In the genomic region with DNA sequence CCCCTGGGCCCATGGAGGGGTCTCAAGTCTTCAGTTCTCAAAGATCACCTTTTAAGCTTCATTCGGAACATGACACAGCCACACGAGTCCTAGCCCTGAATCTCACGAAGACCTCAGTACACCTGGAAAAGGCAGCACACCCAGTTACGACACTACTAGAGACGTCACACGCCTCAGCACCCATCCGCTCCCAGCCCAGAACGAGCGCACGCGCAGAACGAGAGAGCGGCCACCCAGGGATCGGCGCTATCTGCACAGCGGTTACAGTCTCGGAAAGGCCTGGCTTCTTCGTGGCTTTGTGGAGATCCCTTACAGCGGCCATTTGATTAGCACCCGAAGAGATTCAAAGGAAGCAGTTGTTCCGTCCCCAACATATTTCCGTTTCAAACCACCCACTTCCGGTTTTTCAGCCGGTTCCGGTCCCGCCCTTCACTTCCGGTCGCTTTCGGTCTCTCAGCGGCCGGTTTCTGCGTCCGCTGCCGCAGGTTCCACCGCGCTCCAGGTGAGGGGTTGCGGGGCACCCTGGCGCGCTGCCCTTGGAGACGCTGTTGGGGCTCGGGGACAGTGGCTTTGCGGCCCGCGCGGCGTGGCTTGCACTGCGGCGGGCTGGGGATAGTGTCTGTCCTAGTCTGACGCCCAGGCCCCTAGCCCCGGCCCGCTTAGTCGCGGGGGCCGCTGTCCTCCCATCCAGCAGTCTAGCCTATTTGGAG, we compare ENCODE assay signal across 1 cellular context.
TF ChIP-seq lines count a peak whose summit lies in the region.

A gene with protein sequence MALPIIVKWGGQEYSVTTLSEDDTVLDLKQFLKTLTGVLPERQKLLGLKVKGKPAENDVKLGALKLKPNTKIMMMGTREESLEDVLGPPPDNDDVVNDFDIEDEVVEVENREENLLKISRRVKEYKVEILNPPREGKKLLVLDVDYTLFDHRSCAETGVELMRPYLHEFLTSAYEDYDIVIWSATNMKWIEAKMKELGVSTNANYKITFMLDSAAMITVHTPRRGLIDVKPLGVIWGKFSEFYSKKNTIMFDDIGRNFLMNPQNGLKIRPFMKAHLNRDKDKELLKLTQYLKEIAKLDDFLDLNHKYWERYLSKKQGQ (plus strand): TSS at position 432 of the 710 bp plus-strand sequence. CDS start 5,626 bp downstream, outside the sequence.

TF ChIP-seq in HCT116, 20 proteins besides CTCF, POLR2A, EP300 and RAD21 (continued from another document):
- TF ChIP-seq, protein P1, sequence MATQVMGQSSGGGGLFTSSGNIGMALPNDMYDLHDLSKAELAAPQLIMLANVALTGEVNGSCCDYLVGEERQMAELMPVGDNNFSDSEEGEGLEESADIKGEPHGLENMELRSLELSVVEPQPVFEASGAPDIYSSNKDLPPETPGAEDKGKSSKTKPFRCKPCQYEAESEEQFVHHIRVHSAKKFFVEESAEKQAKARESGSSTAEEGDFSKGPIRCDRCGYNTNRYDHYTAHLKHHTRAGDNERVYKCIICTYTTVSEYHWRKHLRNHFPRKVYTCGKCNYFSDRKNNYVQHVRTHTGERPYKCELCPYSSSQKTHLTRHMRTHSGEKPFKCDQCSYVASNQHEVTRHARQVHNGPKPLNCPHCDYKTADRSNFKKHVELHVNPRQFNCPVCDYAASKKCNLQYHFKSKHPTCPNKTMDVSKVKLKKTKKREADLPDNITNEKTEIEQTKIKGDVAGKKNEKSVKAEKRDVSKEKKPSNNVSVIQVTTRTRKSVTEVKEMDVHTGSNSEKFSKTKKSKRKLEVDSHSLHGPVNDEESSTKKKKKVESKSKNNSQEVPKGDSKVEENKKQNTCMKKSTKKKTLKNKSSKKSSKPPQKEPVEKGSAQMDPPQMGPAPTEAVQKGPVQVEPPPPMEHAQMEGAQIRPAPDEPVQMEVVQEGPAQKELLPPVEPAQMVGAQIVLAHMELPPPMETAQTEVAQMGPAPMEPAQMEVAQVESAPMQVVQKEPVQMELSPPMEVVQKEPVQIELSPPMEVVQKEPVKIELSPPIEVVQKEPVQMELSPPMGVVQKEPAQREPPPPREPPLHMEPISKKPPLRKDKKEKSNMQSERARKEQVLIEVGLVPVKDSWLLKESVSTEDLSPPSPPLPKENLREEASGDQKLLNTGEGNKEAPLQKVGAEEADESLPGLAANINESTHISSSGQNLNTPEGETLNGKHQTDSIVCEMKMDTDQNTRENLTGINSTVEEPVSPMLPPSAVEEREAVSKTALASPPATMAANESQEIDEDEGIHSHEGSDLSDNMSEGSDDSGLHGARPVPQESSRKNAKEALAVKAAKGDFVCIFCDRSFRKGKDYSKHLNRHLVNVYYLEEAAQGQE (IDR thresholded peaks at IDR 0.05; ENCODE audit: low read depth), result no peak
- TF ChIP-seq ZNF274 (IDR thresholded peaks at IDR 0.05; ENCODE audit: low read depth, low read length) (no peak), TCF7L2 (IDR thresholded peaks at IDR 0.05; ENCODE audit: borderline replicate concordance, extremely low read depth, insufficient read depth, insufficient read length) (peak; percentile 34), SP1 (IDR thresholded peaks at IDR 0.05; ENCODE audit: low read depth) (0 out of 2 replicates have a peak, but pooled peaks have one; percentile 36), POLR2AphosphoS5 (IDR thresholded peaks at IDR 0.05; ENCODE audit: low read depth, low read length) (peak; percentile 91), JUND (IDR thresholded peaks at IDR 0.05) (no peak), ZFX (IDR thresholded peaks at IDR 0.05) (peak; percentile 86)
- TF ChIP-seq, protein P2, sequence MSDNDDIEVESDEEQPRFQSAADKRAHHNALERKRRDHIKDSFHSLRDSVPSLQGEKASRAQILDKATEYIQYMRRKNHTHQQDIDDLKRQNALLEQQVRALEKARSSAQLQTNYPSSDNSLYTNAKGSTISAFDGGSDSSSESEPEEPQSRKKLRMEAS (IDR thresholded peaks at IDR 0.05), result peak; percentile 80
